ENCODE assay signal across 19 cellular contexts in genomic region chr22:19803736-19804267, GRCh38. TPM values are rescaled to one million over a fixed set of nuclear protein-coding genes. Genes with fewer than 3 reads are reported as not detected.
"Had no signal": no experiment of that assay in that cellular context is flagged by ENCODE, and none has a peak within 500 bp of the region (broad histone marks: within the 10 kb centered on the region; RNA-seq: fewer than 3 reads in every experiment).

No MANE protein-coding gene starts in this region.

- H3K27me3 Mint-ChIP-seq: activated B cell treated with CpG ODN at 0.5 μM for 24 hours; activated CD8-positive, alpha-beta T cell treated with anti-CD3 and anti-CD28 coated beads for 36 hours; activated naive CD4-positive, alpha-beta T cell treated with anti-CD3 and anti-CD28 coated beads, Interleukin-2, amount 50 U/mL, for 24 hours; effector memory CD8-positive, alpha-beta T cell; stimulated activated naive CD8-positive, alpha-beta T cell treated with anti-CD3 and anti-CD28 coated beads, Interleukin-15, amount 100 ng/mL, for 72 hours had no signal

- H3K27me3 ChIP-seq: esophagus squamous epithelium had no signal

- DNase-seq: activated B cell treated with CpG ODN at 0.5 μM for 24 hours; activated CD4-positive, alpha-beta T cell treated with anti-CD3 and anti-CD28 coated beads for 4 hours; activated CD8-positive, alpha-beta T cell treated with anti-CD3 and anti-CD28 coated beads for 36 hours; activated T-cell treated with anti-CD3 and anti-CD28 coated beads, Interleukin-2, amount 50 U/mL, for 1 hour; dermis blood vessel endothelial cell; effector memory CD8-positive, alpha-beta T cell; esophagus squamous epithelium; left colon; mammary epithelial cell; midbrain; nucleus accumbens; retina; stimulated activated CD4-positive, alpha-beta T cell treated with anti-CD3 and anti-CD28 coated beads, Interleukin-15, amount 100 ng/mL, for 24 hours; stimulated activated CD4-positive, alpha-beta T cell treated with anti-CD3 and anti-CD28 coated beads, Interleukin-2, amount 100 ng/mL, for 48 hours; stimulated activated naive CD8-positive, alpha-beta T cell treated with anti-CD3 and anti-CD28 coated beads, Interleukin-15, amount 100 ng/mL, for 72 hours had no signal

- H3K4me3 Mint-ChIP-seq: activated B cell treated with CpG ODN at 0.5 μM for 24 hours; activated CD8-positive, alpha-beta T cell treated with anti-CD3 and anti-CD28 coated beads for 36 hours; activated naive CD4-positive, alpha-beta T cell treated with anti-CD3 and anti-CD28 coated beads, Interleukin-2, amount 50 U/mL, for 24 hours; effector memory CD8-positive, alpha-beta T cell; nephron; stimulated activated naive CD8-positive, alpha-beta T cell treated with anti-CD3 and anti-CD28 coated beads, Interleukin-15, amount 100 ng/mL, for 72 hours had no signal

- H3K27ac Mint-ChIP-seq: activated B cell treated with CpG ODN at 0.5 μM for 24 hours; activated CD8-positive, alpha-beta T cell treated with anti-CD3 and anti-CD28 coated beads for 36 hours; activated naive CD4-positive, alpha-beta T cell treated with anti-CD3 and anti-CD28 coated beads, Interleukin-2, amount 50 U/mL, for 24 hours; activated T-helper 2 cell treated with anti-CD3 and anti-CD28 coated beads, Interferon-gamma antibody, Interleukin-2, Interleukin-4, amounts not matched to agents 10 μg/mL and 5 μg/mL and 100 μg/mL, durations not matched to agents 14 hours and 24 hours and 36 hours; nephron; stimulated activated naive CD8-positive, alpha-beta T cell treated with anti-CD3 and anti-CD28 coated beads, Interleukin-15, amount 100 ng/mL, for 72 hours had no signal

- H3K4me1 Mint-ChIP-seq: activated B cell treated with CpG ODN at 0.5 μM for 24 hours; activated naive CD4-positive, alpha-beta T cell treated with anti-CD3 and anti-CD28 coated beads, Interleukin-2, amount 50 U/mL, for 24 hours; stimulated activated naive CD8-positive, alpha-beta T cell treated with anti-CD3 and anti-CD28 coated beads, Interleukin-15, amount 100 ng/mL, for 72 hours had no signal

- H3K27ac ChIP-seq: esophagus squamous epithelium had no signal

- ATAC-seq: activated CD8-positive, alpha-beta T cell treated with anti-CD3 and anti-CD28 coated beads for 36 hours; effector memory CD8-positive, alpha-beta T cell; left colon; stimulated activated naive CD8-positive, alpha-beta T cell treated with anti-CD3 and anti-CD28 coated beads, Interleukin-15, amount 100 ng/mL, for 72 hours had no signal

- H3K4me3 ChIP-seq: esophagus squamous epithelium had no signal

- H3K9me3 Mint-ChIP-seq: activated B cell treated with CpG ODN at 0.5 μM for 24 hours; activated CD8-positive, alpha-beta T cell treated with anti-CD3 and anti-CD28 coated beads for 36 hours; activated naive CD4-positive, alpha-beta T cell treated with anti-CD3 and anti-CD28 coated beads, Interleukin-2, amount 50 U/mL, for 24 hours; activated T-helper 2 cell treated with anti-CD3 and anti-CD28 coated beads, Interferon-gamma antibody, Interleukin-2, Interleukin-4, amounts not matched to agents 10 μg/mL and 5 μg/mL and 100 μg/mL, durations not matched to agents 14 hours and 24 hours and 36 hours; effector memory CD8-positive, alpha-beta T cell; nephron; stimulated activated naive CD8-positive, alpha-beta T cell treated with anti-CD3 and anti-CD28 coated beads, Interleukin-15, amount 100 ng/mL, for 72 hours had no signal

- H3K9me3 ChIP-seq: esophagus squamous epithelium had no signal

RNA-seq across cellular contexts. Expression of gene TBX1, which starts 43.2 kb away (rescaled TPM):
- total RNA-seq: activated B cell treated with CpG ODN at 0.5 μM for 24 hours; activated CD8-positive, alpha-beta T cell treated with anti-CD3 and anti-CD28 coated beads for 36 hours; temporal lobe had no signal
